Comparison of ENCODE assay signal across 8 cellular contexts in genomic region chr1:155977607-155978324, GRCh38. TPM values are rescaled to one million over a fixed set of nuclear protein-coding genes. Genes with fewer than 3 reads are reported as not detected.
DNase-seq lines count a peak whose midpoint lies in the region; ATAC-seq and TF ChIP-seq lines count a peak whose summit lies in the region.

No MANE protein-coding gene starts in this region.

- H4K20me1 ChIP-seq in H9 (ENCODE audit: control insufficient read depth, insufficient read depth, insufficient read length): peaks cover 7% of the 10 kb centered on the region

- no peak overlapping the region for H2BK5ac ChIP-seq in H9 (ENCODE audit: insufficient read length, low read length)

- H2AFZ ChIP-seq in H9 (ENCODE audit: low read length): no peak overlapping the region

- peaks cover 11% of the 10 kb centered on the region for H3K4me1 ChIP-seq in H9 (ENCODE audit: insufficient read depth, low read length)
- peaks cover 20 to 36% of the 10 kb centered on the region in 2 donors for H3K4me1 ChIP-seq in breast epithelium

- H2BK120ac ChIP-seq in H9 (ENCODE audit: low read depth, low read length, poor library complexity, severe bottlenecking): no peak overlapping the region

- H2BK12ac ChIP-seq in H9 (ENCODE audit: insufficient read length, low read depth, low read length): no peak overlapping the region

- H3K9me3 ChIP-seq in H9 (ENCODE audit: control insufficient read depth, low read depth, low read length) (no peaks in the 10 kb centered on the region), breast epithelium (no peaks in the 10 kb centered on the region)

- ATAC-seq in HG03378 (IDR thresholded peaks at IDR 0.05; ENCODE audit: unreplicated experiment): no peak

- H3T11ph ChIP-seq in H9 (ENCODE audit: low read length): no peak overlapping the region

- peak overlapping the region; percentile 87 to 98 (median 95) for H3K4me3 ChIP-seq in breast epithelium

- DNase-seq in H9 (peak; percentile 45), T-helper 22 cell (ENCODE audit: low read depth) (peak; percentile 50), breast epithelium (ENCODE audit: low spot score in 2 of 2) (peak in 1 of 2 donors; percentile 35), left kidney (ENCODE audit: low read depth, low spot score) (peak; percentile 76), COR-L47 (lab: John Stamatoyannopoulos, UW) (no peak)
- DNase-seq in stimulated activated CD4-positive, alpha-beta T cell treated with anti-CD3 and anti-CD28 coated beads, Interleukin-4, amount 100 ng/mL, for 1 hour: peak; percentile 68

- no peak overlapping the region for H3K4ac ChIP-seq in H9 (ENCODE audit: low read depth, low read length)

- H3K9ac ChIP-seq in H9 (ENCODE audit: extremely low read depth, insufficient read length, low read length): peak overlapping the region; percentile 71

- TF ChIP-seq POLR2A in breast epithelium (IDR thresholded peaks at IDR 0.05): no peak

- peaks cover 27% of the 10 kb centered on the region; the same call in 1 of the 2 replicates for H3K79me2 ChIP-seq in H9 (ENCODE audit: insufficient read depth, low read length)

- TF ChIP-seq CTCF in 22Rv1 (IDR thresholded peaks at IDR 0.05) (no peak), H9 (conservative IDR thresholded peaks at IDR 0.05) (no peak), breast epithelium (IDR thresholded peaks at IDR 0.05) (no peak)

- no peak overlapping the region for H4K8ac ChIP-seq in H9 (replicated peaks; ENCODE audit: insufficient read length, low read depth, low read length)

- H3K27me3 ChIP-seq in H9 (ENCODE audit: insufficient read depth, low read length) (no peaks in the 10 kb centered on the region), breast epithelium (no peaks in the 10 kb centered on the region)

- H3K27ac ChIP-seq in 22Rv1: peak overlapping the region; percentile 46
- no peak overlapping the region for H3K27ac ChIP-seq in H9 (ENCODE audit: insufficient read length, low read depth, low read length)
- H3K27ac ChIP-seq in breast epithelium: peak overlapping the region; percentile 96 to 99

- H4K5ac ChIP-seq in H9 (ENCODE audit: insufficient read length, low read depth, low read length): no peak overlapping the region

- H3K9me3 Mint-ChIP-seq in H9: no peaks in the 10 kb centered on the region

- H3K27me3 Mint-ChIP-seq in H9 (ENCODE audit: low read depth): no peaks in the 10 kb centered on the region

- peaks cover 2 to 13% (median 6%) of the 10 kb centered on the region in 3 experiments; a peak in 6 of 7 replicates for H3K36me3 Mint-ChIP-seq in H9 (ENCODE audit: insufficient read depth in 1 of 3, low read depth in 3 of 3)

- H2BK15ac ChIP-seq in H9 (ENCODE audit: low read depth, low read length): no peak overlapping the region

- H3K23me2 ChIP-seq in H9 (ENCODE audit: insufficient read length, low read depth, low read length, poor library complexity, severe bottlenecking): peaks cover 28% of the 10 kb centered on the region

- no CpG with 5 or more reads among the region's 53 CpGs for WGBS in H9 (ENCODE audit: extremely low coverage, insufficient read length, low lambda C conversion rate)

- H3K18ac ChIP-seq in H9 (ENCODE audit: insufficient read length, low read depth, low read length): peak overlapping the region; percentile 85

- H3K27ac Mint-ChIP-seq in H9: peak overlapping the region; percentile 93 to 99 (median 97)

- peak overlapping the region; percentile 79 for H3K14ac ChIP-seq in H9 (ENCODE audit: insufficient read depth, low read length)

- H3K4me3 Mint-ChIP-seq in H9: peak overlapping the region; percentile 90 to 92

- H3K79me1 ChIP-seq in H9 (ENCODE audit: insufficient read depth, low read depth, low read length, poor library complexity, severe bottlenecking): peaks cover 6% of the 10 kb centered on the region

- no peak overlapping the region for H2AK5ac ChIP-seq in H9 (ENCODE audit: insufficient read length, low read length)

- H3K4me2 ChIP-seq in H9 (ENCODE audit: insufficient read depth, insufficient read length, low read length): peak overlapping the region; percentile 81

- H3K23ac ChIP-seq in H9 (ENCODE audit: insufficient read length, low read depth, low read length): no peak overlapping the region

- intact Hi-C loops in breast epithelium (cut with DNase I; ENCODE audit: low total_unique reads): no loop called here

- no peak overlapping the region for H4K91ac ChIP-seq in H9 (ENCODE audit: insufficient read length, low read depth, low read length)

- no peak overlapping the region for H3K56ac ChIP-seq in H9 (ENCODE audit: insufficient read length, low read depth, low read length)

- peaks cover 79 to 85% of the 10 kb centered on the region in 2 experiments for H3K4me1 Mint-ChIP-seq in H9

- no peak overlapping the region for H2BK20ac ChIP-seq in H9 (ENCODE audit: low read depth, low read length, poor library complexity, severe bottlenecking)

- no peaks in the 10 kb centered on the region for H3K36me3 ChIP-seq in breast epithelium

RNA-seq across cellular contexts. Expression of gene ARHGEF2, which starts 0.6 kb away (rescaled TPM):
- total RNA-seq in H9 (2021) (103 and 111 TPM in 2 replicates), breast epithelium (10 to 100 TPM; 81.8 to 93.7 (median 90.4) TPM)

RNA-seq across cellular contexts. Expression of gene RXFP4, which starts 36.3 kb away (rescaled TPM):
- not detected in 2 replicates for total RNA-seq in H9 (2021)
- not detected for total RNA-seq in breast epithelium

RNA-seq across cellular contexts. Expression of gene SSR2, which starts 43.0 kb away (rescaled TPM):
- total RNA-seq in H9 (2021) (170 and 172 TPM in 2 replicates), breast epithelium (100 to 1,000 TPM; 305 to 407 (median 370) TPM)

RNA-seq across cellular contexts. Expression of gene KHDC4, which starts 43.6 kb away (rescaled TPM):
- total RNA-seq in H9 (2021) (57.6 and 57.7 TPM in 2 replicates), breast epithelium (10 to 100 TPM; 52.0 to 81.5 (median 64.2) TPM)
